Comparison of ENCODE assay signal across 30 cellular contexts in the genomic region with DNA sequence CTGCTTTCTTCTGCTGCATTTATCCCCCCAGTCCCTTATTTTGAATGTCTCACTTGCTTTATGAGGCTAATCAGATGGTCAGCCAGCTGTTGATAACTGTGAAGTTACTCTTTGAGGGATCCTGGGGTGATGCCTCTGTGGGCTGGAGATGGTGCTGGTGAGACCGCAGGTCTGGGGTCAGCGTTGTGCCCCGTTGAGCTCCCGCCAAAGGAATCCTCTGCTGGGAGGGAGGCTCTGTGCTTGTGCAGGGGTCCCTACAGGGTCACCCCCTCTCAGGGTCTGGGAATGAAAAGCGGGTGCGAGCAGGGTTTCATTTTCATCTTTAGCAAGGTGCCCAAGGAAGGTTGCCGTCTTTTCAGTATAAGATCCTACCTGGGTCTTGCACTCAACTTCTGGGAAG.
"Had no signal": no experiment of that assay in that cellular context is flagged by ENCODE, and none has a peak within 500 bp of the region (broad histone marks: within the 10 kb centered on the region; RNA-seq: fewer than 3 reads in every experiment).

No MANE protein-coding gene starts in this region.

- DNase-seq: activated CD4-positive, alpha-beta T cell treated with anti-CD3 and anti-CD28 coated beads for 48 hours; activated CD4-positive, alpha-beta T cell treated with anti-CD3 and anti-CD28 coated beads, Interleukin-2, amount 50 U/mL, for 48 hours; activated CD8-positive, alpha-beta memory T cell treated with anti-CD3 and anti-CD28 coated beads for 24 hours; activated gamma-delta T cell; activated naive CD4-positive, alpha-beta T cell treated with anti-CD3 and anti-CD28 coated beads, Interleukin-2, amount 50 U/mL, for 16 hours; anterior cingulate cortex; body of pancreas; cerebellar nuclear complex; effector memory CD4-positive, alpha-beta T cell; hippocampal formation; immature natural killer cell; mesendoderm; natural killer cell; occipital lobe; right cardiac atrium; stimulated activated CD4-positive, alpha-beta T cell treated with anti-CD3 and anti-CD28 coated beads, Interleukin-4, amount 100 ng/mL, for 4 hours; stimulated activated CD8-positive, alpha-beta memory T cell treated with anti-CD3 and anti-CD28 coated beads, Interleukin-4, amount 100 ng/mL, for 48 hours; stimulated activated naive CD8-positive, alpha-beta T cell treated with anti-CD3 and anti-CD28 coated beads, Interleukin-15, amount 100 ng/mL, for 72 hours; WERI-Rb-1 had no signal

- H3K36me3 Mint-ChIP-seq: immature natural killer cell; natural killer cell; neural progenitor cell; stimulated activated memory B cell treated with anti-CD40 and anti-IgM and Interleukin-4, amounts not matched to agents 10 μg/mL and 1 μg/mL and 100 μg/mL, for 72 hours had no signal

- ATAC-seq: activated CD4-positive, CD25-positive, alpha-beta regulatory T cell treated with anti-CD3 and anti-CD28 coated beads, Interleukin-2, amount 50 U/mL, for 24 hours; body of pancreas; gastroesophageal sphincter; left lobe of liver; natural killer cell; right cardiac atrium; stimulated activated memory B cell treated with anti-CD40 and anti-IgM and Interleukin-4, amounts not matched to agents 10 μg/mL and 1 μg/mL and 100 μg/mL, for 72 hours; stimulated activated naive CD8-positive, alpha-beta T cell treated with anti-CD3 and anti-CD28 coated beads, Interleukin-15, amount 100 ng/mL, for 72 hours had no signal

- H3K4me3 ChIP-seq: body of pancreas, coronary artery, dorsolateral prefrontal cortex, gastroesophageal sphincter, lung, neural progenitor cell, skin epidermis, tibial artery had no signal

- H3K4me3 Mint-ChIP-seq: activated T-cell treated with anti-CD3 and anti-CD28 coated beads, Interleukin-2, amount 50 U/mL, for 24 hours; immature natural killer cell; natural killer cell; neural progenitor cell; stimulated activated memory B cell treated with anti-CD40 and anti-IgM and Interleukin-4, amounts not matched to agents 10 μg/mL and 1 μg/mL and 100 μg/mL, for 72 hours; stimulated activated naive CD8-positive, alpha-beta T cell treated with anti-CD3 and anti-CD28 coated beads, Interleukin-15, amount 100 ng/mL, for 72 hours had no signal

- H3K9ac ChIP-seq: neural progenitor cell had no signal

- H3K4me1 Mint-ChIP-seq: immature natural killer cell; natural killer cell; stimulated activated memory B cell treated with anti-CD40 and anti-IgM and Interleukin-4, amounts not matched to agents 10 μg/mL and 1 μg/mL and 100 μg/mL, for 72 hours; stimulated activated naive CD8-positive, alpha-beta T cell treated with anti-CD3 and anti-CD28 coated beads, Interleukin-15, amount 100 ng/mL, for 72 hours had no signal

- H3K9me3 Mint-ChIP-seq: activated T-cell treated with anti-CD3 and anti-CD28 coated beads, Interleukin-2, amount 50 U/mL, for 24 hours; natural killer cell; stimulated activated naive CD8-positive, alpha-beta T cell treated with anti-CD3 and anti-CD28 coated beads, Interleukin-15, amount 100 ng/mL, for 72 hours had no signal

- H3K27ac Mint-ChIP-seq: activated T-cell treated with anti-CD3 and anti-CD28 coated beads, Interleukin-2, amount 50 U/mL, for 24 hours; immature natural killer cell; natural killer cell; neural progenitor cell; stimulated activated memory B cell treated with anti-CD40 and anti-IgM and Interleukin-4, amounts not matched to agents 10 μg/mL and 1 μg/mL and 100 μg/mL, for 72 hours; stimulated activated naive CD8-positive, alpha-beta T cell treated with anti-CD3 and anti-CD28 coated beads, Interleukin-15, amount 100 ng/mL, for 72 hours had no signal

- H3K4me1 ChIP-seq: body of pancreas, gastroesophageal sphincter, neural progenitor cell, tibial artery had no signal

- H3K9me3 ChIP-seq: body of pancreas, gastroesophageal sphincter, tibial artery had no signal

- H3K36me3 ChIP-seq: gastroesophageal sphincter, neural progenitor cell, tibial artery, WERI-Rb-1 had no signal

- H3K27me3 ChIP-seq: body of pancreas, neural progenitor cell had no signal

- H3K27ac ChIP-seq: body of pancreas, coronary artery, gastroesophageal sphincter, neural progenitor cell, skin epidermis, tibial artery, WERI-Rb-1 had no signal

- H3K4me2 ChIP-seq: neural progenitor cell had no signal
